Comparison of ENCODE assay signal across 3 cellular contexts in the genomic region with DNA sequence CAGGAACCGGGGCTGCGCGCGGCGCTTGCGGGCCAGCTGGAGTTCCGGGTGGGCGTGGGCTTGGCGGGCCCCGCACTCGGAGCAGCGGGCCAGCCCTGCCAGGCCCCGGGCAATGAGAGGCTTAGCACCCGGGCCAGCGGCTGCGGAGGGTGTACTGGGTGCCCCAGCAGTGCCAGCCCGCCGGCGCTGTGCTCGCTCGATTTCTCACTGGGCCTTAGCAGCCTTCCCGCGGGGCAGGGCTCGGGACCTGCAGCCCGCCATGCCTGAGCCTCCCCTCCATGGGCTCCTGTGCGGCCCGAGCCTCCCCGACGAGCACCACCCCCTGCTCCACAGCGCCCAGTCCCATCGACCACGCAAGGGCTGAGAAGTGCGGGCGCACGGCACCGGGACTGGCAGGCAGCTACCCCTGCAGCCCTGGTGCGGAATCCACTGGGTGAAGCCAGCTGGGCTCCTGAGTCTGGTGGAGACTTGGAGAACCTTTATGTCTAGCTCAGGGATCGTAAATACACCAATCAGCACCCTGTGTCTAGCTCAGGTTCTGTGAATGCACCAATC. TPM values are rescaled to one million over a fixed set of nuclear protein-coding genes. Genes with fewer than 3 reads are reported as not detected.
"Had no signal": no experiment of that assay in that cellular context is flagged by ENCODE, and none has a peak within 500 bp of the region (broad histone marks: within the 10 kb centered on the region; RNA-seq: fewer than 3 reads in every experiment).

No MANE protein-coding gene starts in this region.

RNA-seq across cellular contexts. Expression of a gene that starts 4.2 kb away (rescaled TPM):
- total RNA-seq: M059J, NCI-H460 had no signal

RNA-seq across cellular contexts. Expression of a gene that starts 48.2 kb away (rescaled TPM):
- total RNA-seq: LHCN-M2, M059J, NCI-H460 had no signal
